Comparison of ENCODE assay signal across 1 cellular context in the genomic region with DNA sequence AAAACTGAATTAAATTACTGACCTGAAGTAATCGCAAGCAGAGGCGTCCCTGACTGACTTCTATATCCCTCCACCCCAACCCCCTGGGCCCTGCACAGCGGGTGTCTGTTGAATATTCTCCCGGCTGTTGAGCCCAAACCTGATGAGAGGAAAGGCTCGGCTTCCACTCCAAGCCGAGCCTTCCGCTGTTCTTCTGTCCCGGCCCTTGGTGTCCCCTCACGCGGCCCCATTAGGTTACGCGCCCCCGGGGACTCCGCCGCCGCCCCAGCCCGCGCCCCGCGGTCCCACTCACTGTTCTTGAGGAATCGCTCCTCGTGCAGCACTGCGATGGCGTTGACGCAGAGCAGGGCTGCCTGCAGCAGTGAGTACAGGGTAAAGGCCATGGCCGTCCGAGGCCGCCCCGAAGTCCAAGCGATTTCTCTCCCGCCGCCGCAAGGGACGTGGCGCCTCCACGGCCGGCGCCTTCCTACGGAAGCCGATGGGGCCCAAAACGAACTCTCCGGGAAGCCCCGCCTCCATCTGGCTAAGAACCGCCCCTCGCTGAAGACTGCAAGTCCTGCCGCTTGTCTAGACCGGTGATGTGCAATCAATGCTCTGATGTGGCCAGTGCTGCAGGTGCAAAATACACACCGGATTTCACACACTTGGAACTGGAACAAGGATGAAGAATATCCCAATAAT.
TF ChIP-seq lines count a peak whose summit lies in the region.

Gene IER3IP1, minus strand, starts transcription at position 470 of the 681 bp plus-strand sequence. Its CDS starts 87 bp downstream, at position 383.

TF ChIP-seq in HepG2, 621 proteins besides CTCF, POLR2A, EP300 and RAD21 (continued from another document and continues in another):
- TF ChIP-seq FOSL2 (CRISPR knock-in tag; IDR thresholded peaks at IDR 0.05) (peak; percentile 44; the same call in 1 of the 2 replicates), ZNF510 (CRISPR knock-in tag; IDR thresholded peaks at IDR 0.05; ENCODE audit: low read depth) (no peak), ZFP36 (IDR thresholded peaks at IDR 0.05; ENCODE audit: borderline replicate concordance, low read depth, low read length, partially characterized antibody) (no peak), HNF4A (CRISPR knock-in tag; IDR thresholded peaks at IDR 0.05) (peak; percentile 65; the same call in 1 of the 2 replicates), ZNF720 (CRISPR knock-in tag; IDR thresholded peaks at IDR 0.05) (no peak), MTA3 (CRISPR knock-in tag; IDR thresholded peaks at IDR 0.05) (no peak), ARNT (IDR thresholded peaks at IDR 0.05) (no peak), SRSF9 (IDR thresholded peaks at IDR 0.05; ENCODE audit: borderline replicate concordance, insufficient read depth, low read depth, low read length, poor library complexity, severe bottlenecking) (no peak), ATF3 (CRISPR knock-in tag; IDR thresholded peaks at IDR 0.05) (no peak), ELF4 (CRISPR knock-in tag; IDR thresholded peaks at IDR 0.05; ENCODE audit: borderline replicate concordance) (no peak), KDM3A (CRISPR knock-in tag; IDR thresholded peaks at IDR 0.05; ENCODE audit: low read depth) (peak; percentile 68; the same call in 1 of the 2 replicates), SP2 (CRISPR knock-in tag; IDR thresholded peaks at IDR 0.05) (no peak), ZMYM2 (CRISPR knock-in tag; IDR thresholded peaks at IDR 0.05) (no peak), MBNL3 (CRISPR knock-in tag; conservative IDR thresholded peaks at IDR 0.05) (no peak), ZFP41 (CRISPR knock-in tag; IDR thresholded peaks at IDR 0.05; ENCODE audit: borderline replicate concordance) (no peak), ZNF672 (CRISPR knock-in tag; IDR thresholded peaks at IDR 0.05) (no peak), BCL6 (CRISPR knock-in tag; IDR thresholded peaks at IDR 0.05) (no peak; the same call in 1 of the 2 replicates), AHR (CRISPR knock-in tag; IDR thresholded peaks at IDR 0.05) (no peak; the same call in 1 of the 2 replicates), ZNF343 (CRISPR knock-in tag; IDR thresholded peaks at IDR 0.05) (peak; percentile 65; the same call in 1 of the 2 replicates), ZNF292 (CRISPR knock-in tag; IDR thresholded peaks at IDR 0.05; ENCODE audit: borderline replicate concordance, low read depth) (0 out of 2 replicates have a peak, but pooled peaks have one; percentile 41), CREM (IDR thresholded peaks at IDR 0.05) (no peak), CREM (CRISPR knock-in tag; IDR thresholded peaks at IDR 0.05) (no peak), ZFP1 (CRISPR knock-in tag; IDR thresholded peaks at IDR 0.05) (0 out of 2 replicates have a peak, but pooled peaks have one; percentile 45), ZNF18 (CRISPR knock-in tag; IDR thresholded peaks at IDR 0.05; ENCODE audit: insufficient replicate concordance) (no peak), IRX3 (CRISPR knock-in tag; IDR thresholded peaks at IDR 0.05; ENCODE audit: borderline replicate concordance, low read depth) (peak; percentile 65; the same call in 1 of the 2 replicates), ZNF232 (CRISPR knock-in tag; IDR thresholded peaks at IDR 0.05; ENCODE audit: borderline replicate concordance) (0 out of 2 replicates have a peak, but pooled peaks have one; percentile 37), STAG1 (CRISPR knock-in tag; IDR thresholded peaks at IDR 0.05) (no peak), FLYWCH1 (CRISPR knock-in tag; IDR thresholded peaks at IDR 0.05) (no peak), ZNF780A (CRISPR knock-in tag; IDR thresholded peaks at IDR 0.05) (no peak), WIZ (CRISPR knock-in tag; IDR thresholded peaks at IDR 0.05) (no peak), ZNF614 (CRISPR knock-in tag; IDR thresholded peaks at IDR 0.05; ENCODE audit: borderline replicate concordance) (peak; percentile 63; the same call in 1 of the 2 replicates), KMT2B (CRISPR knock-in tag; IDR thresholded peaks at IDR 0.05) (peak; percentile 93), TOPORS (CRISPR knock-in tag; IDR thresholded peaks at IDR 0.05) (no peak; the same call in 1 of the 2 replicates), ZNF775 (CRISPR knock-in tag; IDR thresholded peaks at IDR 0.05; ENCODE audit: borderline replicate concordance) (no peak), NR2F1 (CRISPR knock-in tag; IDR thresholded peaks at IDR 0.05) (peak in 1 of 2 experiments; percentile 17; a peak in 1 of 4 replicates), ZNF33B (CRISPR knock-in tag; IDR thresholded peaks at IDR 0.05) (no peak), CBFB (CRISPR knock-in tag; IDR thresholded peaks at IDR 0.05) (no peak), ZNF761 (CRISPR knock-in tag; conservative IDR thresholded peaks at IDR 0.05) (no peak), ZNF83 (CRISPR knock-in tag; IDR thresholded peaks at IDR 0.05; ENCODE audit: borderline replicate concordance) (no peak), CEBPB (IDR thresholded peaks at IDR 0.05; ENCODE audit: borderline replicate concordance, low read depth, low read length) (peak; percentile 81), ZMYM3 (CRISPR knock-in tag; IDR thresholded peaks at IDR 0.05) (peak; percentile 79), ZNF572 (CRISPR knock-in tag; IDR thresholded peaks at IDR 0.05) (no peak; the same call in 1 of the 2 replicates), U2AF1 (optimal IDR thresholded peaks at IDR 0.05; ENCODE audit: low read depth, low read length) (peak; percentile 31), ATRX (CRISPR knock-in tag; IDR thresholded peaks at IDR 0.05; ENCODE audit: borderline replicate concordance) (no peak), ZKSCAN5 (CRISPR knock-in tag; IDR thresholded peaks at IDR 0.05) (no peak), ATF4 (CRISPR knock-in tag; IDR thresholded peaks at IDR 0.05) (no peak), SCMH1 (CRISPR knock-in tag; IDR thresholded peaks at IDR 0.05; ENCODE audit: borderline replicate concordance) (no peak), ZNF639 (CRISPR knock-in tag; conservative IDR thresholded peaks at IDR 0.05) (0 out of 2 replicates have a peak, but pooled peaks have one; percentile 37), ZSCAN30 (CRISPR knock-in tag; IDR thresholded peaks at IDR 0.05) (no peak), KAT8 (CRISPR knock-in tag; IDR thresholded peaks at IDR 0.05) (peak; percentile 84; the same call in 1 of the 2 replicates), GZF1 (CRISPR knock-in tag; IDR thresholded peaks at IDR 0.05) (peak; percentile 63; the same call in 1 of the 2 replicates), MIXL1 (CRISPR knock-in tag; IDR thresholded peaks at IDR 0.05) (0 out of 2 replicates have a peak, but pooled peaks have one; percentile 27), REXO4 (CRISPR knock-in tag; IDR thresholded peaks at IDR 0.05; ENCODE audit: borderline replicate concordance) (no peak), NR2F6 (IDR thresholded peaks at IDR 0.05) (0 out of 2 replicates have a peak, but pooled peaks have one; percentile 9), NR2F6 (CRISPR knock-in tag; IDR thresholded peaks at IDR 0.05) (no peak)
- TF ChIP-seq, protein P1, sequence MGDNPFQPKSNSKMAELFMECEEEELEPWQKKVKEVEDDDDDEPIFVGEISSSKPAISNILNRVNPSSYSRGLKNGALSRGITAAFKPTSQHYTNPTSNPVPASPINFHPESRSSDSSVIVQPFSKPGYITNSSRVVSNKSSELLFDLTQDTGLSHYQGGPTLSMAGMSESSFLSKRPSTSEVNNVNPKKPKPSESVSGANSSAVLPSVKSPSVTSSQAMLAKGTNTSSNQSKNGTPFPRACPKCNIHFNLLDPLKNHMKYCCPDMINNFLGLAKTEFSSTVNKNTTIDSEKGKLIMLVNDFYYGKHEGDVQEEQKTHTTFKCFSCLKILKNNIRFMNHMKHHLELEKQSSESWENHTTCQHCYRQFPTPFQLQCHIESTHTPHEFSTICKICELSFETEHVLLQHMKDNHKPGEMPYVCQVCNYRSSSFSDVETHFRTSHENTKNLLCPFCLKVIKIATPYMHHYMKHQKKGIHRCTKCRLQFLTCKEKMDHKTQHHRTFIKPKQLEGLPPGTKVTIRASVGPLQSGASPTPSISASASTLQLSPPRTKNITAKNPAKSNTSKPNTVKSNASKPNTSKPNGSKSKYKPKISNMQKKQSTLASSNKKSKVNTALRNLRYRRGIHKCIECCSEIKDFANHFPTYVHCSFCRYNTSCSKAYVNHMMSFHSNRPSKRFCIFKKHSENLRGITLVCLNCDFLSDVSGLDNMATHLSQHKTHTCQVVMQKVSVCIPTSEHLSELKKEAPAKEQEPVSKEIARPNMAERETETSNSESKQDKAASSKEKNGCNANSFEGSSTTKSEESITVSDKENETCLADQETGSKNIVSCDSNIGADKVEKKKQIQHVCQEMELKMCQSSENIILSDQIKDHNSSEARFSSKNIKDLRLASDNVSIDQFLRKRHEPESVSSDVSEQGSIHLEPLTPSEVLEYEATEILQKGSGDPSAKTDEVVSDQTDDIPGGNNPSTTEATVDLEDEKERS (CRISPR knock-in tag; IDR thresholded peaks at IDR 0.05), result 0 out of 2 replicates have a peak, but pooled peaks have one; percentile 23
- TF ChIP-seq, protein P2, sequence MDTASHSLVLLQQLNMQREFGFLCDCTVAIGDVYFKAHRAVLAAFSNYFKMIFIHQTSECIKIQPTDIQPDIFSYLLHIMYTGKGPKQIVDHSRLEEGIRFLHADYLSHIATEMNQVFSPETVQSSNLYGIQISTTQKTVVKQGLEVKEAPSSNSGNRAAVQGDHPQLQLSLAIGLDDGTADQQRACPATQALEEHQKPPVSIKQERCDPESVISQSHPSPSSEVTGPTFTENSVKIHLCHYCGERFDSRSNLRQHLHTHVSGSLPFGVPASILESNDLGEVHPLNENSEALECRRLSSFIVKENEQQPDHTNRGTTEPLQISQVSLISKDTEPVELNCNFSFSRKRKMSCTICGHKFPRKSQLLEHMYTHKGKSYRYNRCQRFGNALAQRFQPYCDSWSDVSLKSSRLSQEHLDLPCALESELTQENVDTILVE (CRISPR knock-in tag; IDR thresholded peaks at IDR 0.05), result peak; percentile 45; the same call in 1 of the 2 replicates
- TF ChIP-seq, protein P3, sequence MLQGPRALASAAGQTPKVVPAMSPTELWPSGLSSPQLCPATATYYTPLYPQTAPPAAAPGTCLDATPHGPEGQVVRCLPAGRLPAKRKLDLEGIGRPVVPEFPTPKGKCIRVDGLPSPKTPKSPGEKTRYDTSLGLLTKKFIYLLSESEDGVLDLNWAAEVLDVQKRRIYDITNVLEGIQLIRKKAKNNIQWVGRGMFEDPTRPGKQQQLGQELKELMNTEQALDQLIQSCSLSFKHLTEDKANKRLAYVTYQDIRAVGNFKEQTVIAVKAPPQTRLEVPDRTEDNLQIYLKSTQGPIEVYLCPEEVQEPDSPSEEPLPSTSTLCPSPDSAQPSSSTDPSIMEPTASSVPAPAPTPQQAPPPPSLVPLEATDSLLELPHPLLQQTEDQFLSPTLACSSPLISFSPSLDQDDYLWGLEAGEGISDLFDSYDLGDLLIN (CRISPR knock-in tag; IDR thresholded peaks at IDR 0.05; ENCODE audit: borderline replicate concordance), result peak; percentile 46; the same call in 1 of the 2 replicates
- TF ChIP-seq, protein P4, sequence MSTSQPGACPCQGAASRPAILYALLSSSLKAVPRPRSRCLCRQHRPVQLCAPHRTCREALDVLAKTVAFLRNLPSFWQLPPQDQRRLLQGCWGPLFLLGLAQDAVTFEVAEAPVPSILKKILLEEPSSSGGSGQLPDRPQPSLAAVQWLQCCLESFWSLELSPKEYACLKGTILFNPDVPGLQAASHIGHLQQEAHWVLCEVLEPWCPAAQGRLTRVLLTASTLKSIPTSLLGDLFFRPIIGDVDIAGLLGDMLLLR (CRISPR knock-in tag; IDR thresholded peaks at IDR 0.05), result no peak
